ENCODE assay signal across 25 cellular contexts in genomic region chr3:127211118-127212060, GRCh38. TPM values are rescaled to one million over a fixed set of nuclear protein-coding genes. Genes with fewer than 3 reads are reported as not detected.
A peak's percentile ranks its signal among the peaks of the same experiment; 100 is the strongest.
DNase-seq lines count a peak whose midpoint lies in the region; ATAC-seq and TF ChIP-seq lines count a peak whose summit lies in the region.
"Had no signal": no experiment of that assay in that cellular context is flagged by ENCODE, and none has a peak within 500 bp of the region (broad histone marks: within the 10 kb centered on the region; RNA-seq: fewer than 3 reads in every experiment).

No MANE protein-coding gene starts in this region.

- H3K14ac ChIP-seq in neuronal stem cell (ENCODE audit: low read length): no peak overlapping the region

- no peak for TF ChIP-seq CTCF in coronary artery (IDR thresholded peaks at IDR 0.05)

- H3K27ac ChIP-seq in coronary artery (no peak overlapping the region), neuronal stem cell (replicated peaks; ENCODE audit: low read length) (no peak overlapping the region)
- H3K27ac ChIP-seq: HL-60 had no signal

- H3K9me3 Mint-ChIP-seq in T-cell: no peaks in the 10 kb centered on the region
- H3K9me3 Mint-ChIP-seq: H9 had no signal

- peaks cover 0 to 27% of the 10 kb centered on the region in 2 donors for H3K27me3 Mint-ChIP-seq in T-cell

- no peak overlapping the region for H3K4ac ChIP-seq in neuronal stem cell (ENCODE audit: low read length)

- no peak overlapping the region for H3K4me3 Mint-ChIP-seq in T-cell
- H3K4me3 Mint-ChIP-seq: H9, IgD-negative memory B cell had no signal

- H3K27ac Mint-ChIP-seq in T-cell: no peak overlapping the region
- H3K27ac Mint-ChIP-seq: IgD-negative memory B cell had no signal

- POLR2A ChIA-PET in T-cell (lab: Charles Lee): interaction anchor here in 1 of 2 donors (0.6 kb wide), 1 partner anchor 703 kb away, joined by 3 read pairs; no protein-coding TSS in a partner anchor

- H4K8ac ChIP-seq in neuronal stem cell (ENCODE audit: low read depth, low read length): no peak overlapping the region

- peak overlapping the region; percentile 72 for H3K18ac ChIP-seq in neuronal stem cell (ENCODE audit: low read length)

- peaks cover 0 to 7% (median 0%) of the 10 kb centered on the region in 3 experiments for H3K27me3 ChIP-seq in neuronal stem cell (ENCODE audit: control insufficient read depth in 3 of 3, insufficient read depth in 3 of 3, low read depth in 1 of 3, low read length in 3 of 3)

- H4K91ac ChIP-seq in neuronal stem cell (ENCODE audit: low read depth, low read length, poor library complexity): no peak overlapping the region

- H3K9ac ChIP-seq in neuronal stem cell (ENCODE audit: low read depth, low read length, poor library complexity): no peak overlapping the region

- H2BK15ac ChIP-seq in neuronal stem cell (ENCODE audit: low read length): no peak overlapping the region

- H2AK5ac ChIP-seq in neuronal stem cell (ENCODE audit: low read depth, low read length): peak overlapping the region; percentile 73

- H3K4me1 ChIP-seq in neuronal stem cell (ENCODE audit: control insufficient read depth in 2 of 2, insufficient read depth in 1 of 2, low read depth in 1 of 2, low read length in 2 of 2): peaks cover 5 to 10% of the 10 kb centered on the region in 2 donors

- CTCF ChIA-PET in T-cell (lab: Charles Lee): no interaction called here

- H3K4me3 ChIP-seq in coronary artery (no peak overlapping the region), neuronal stem cell (ENCODE audit: low read length in 2 of 2) (no peak overlapping the region)

- ATAC-seq in T-cell (replicated peaks in 1 of 4): no peak
- ATAC-seq: Right ventricle myocardium inferior had no signal

- H2BK12ac ChIP-seq in neuronal stem cell (ENCODE audit: low read length): no peak overlapping the region

- no peaks in the 10 kb centered on the region for H3K9me3 ChIP-seq in neuronal stem cell (replicated peaks in 1 of 2; ENCODE audit: control insufficient read depth in 2 of 2, insufficient read depth in 1 of 2, low read depth in 1 of 2, low read length in 2 of 2)

- H3K4me1 Mint-ChIP-seq in T-cell: peaks cover 0 to 8% (median 6%) of the 10 kb centered on the region in 3 donors

- no peaks in the 10 kb centered on the region for H3K36me3 Mint-ChIP-seq in T-cell

- no CpG with 5 or more reads among the region's 14 CpGs for WGBS in neuronal stem cell (ENCODE audit: extremely low coverage in 2 of 2, insufficient read length in 2 of 2, insufficient replicate concordance in 1 of 2), 2 donors

- H3K36me3 ChIP-seq in neuronal stem cell (replicated peaks in 1 of 2; ENCODE audit: control insufficient read depth in 2 of 2, insufficient read depth in 2 of 2, low read length in 2 of 2): no peaks in the 10 kb centered on the region

- peak overlapping the region; percentile 11 for H2BK120ac ChIP-seq in neuronal stem cell (ENCODE audit: low read depth, low read length)

- DNase-seq in AG20443 (ENCODE audit: low spot score) (peak; percentile 7), GM03348 (ENCODE audit: low spot score) (peak; percentile 3), coronary artery (ENCODE audit: low spot score) (peak; percentile 53), neuronal stem cell (ENCODE audit: low spot score) (no peak), inferior parietal cortex (ENCODE audit: extremely low spot score) (no peak), T-cell (no peak), HCEC 1CT (no peak), NCI-H1694 (lab: John Stamatoyannopoulos, UW) (no peak)
- DNase-seq: AML-193, COR-L47, H9, Kasumi-1, MM.1S, NCI-H1092, NCI-H1436 treated with DMSO at 0.1 percent for 48 hours, NCI-H2029 treated with DMSO at 0.1 percent for 48 hours, NCI-H2171, NCI-H69 had no signal

- H2BK5ac ChIP-seq in neuronal stem cell (ENCODE audit: low read length): no peak overlapping the region

- no peaks in the 10 kb centered on the region for H3K79me1 ChIP-seq in neuronal stem cell (ENCODE audit: low read depth, low read length)

- no peak overlapping the region for H2AFZ ChIP-seq in neuronal stem cell (ENCODE audit: low read length)

- no peak overlapping the region for H3K23ac ChIP-seq in neuronal stem cell (ENCODE audit: low read depth, low read length, poor library complexity)

- H3K4me2 ChIP-seq in neuronal stem cell (ENCODE audit: insufficient read depth, low read length, poor library complexity, severe bottlenecking): no peak overlapping the region

RNA-seq across cellular contexts. Expression of gene PRR23E, which starts 18.5 kb away (rescaled TPM):
- not detected for polyA plus RNA-seq in neuronal stem cell (2013, experiment 1 of 2)
- not detected for polyA plus RNA-seq in neuronal stem cell (2013, experiment 2 of 2)
- not detected for total RNA-seq in T-cell
- total RNA-seq: A673, H9, HT1080, OCI-LY7, Right ventricle myocardium inferior, SK-MEL-5 had no signal
- polyA plus RNA-seq: IgD-negative memory B cell had no signal

Comparison
In these comparisons a context has a peak if more than half of its experiments do, and no peak if none do; other contexts are left out.
1. DNase-seq: peak in AG20443 (single experiment), GM03348 (single experiment) and coronary artery (single experiment); none in neuronal stem cell (single experiment), inferior parietal cortex (single experiment), T-cell (0 of 34), HCEC 1CT (single experiment) and NCI-H1694 (single experiment).